In the genomic region with DNA sequence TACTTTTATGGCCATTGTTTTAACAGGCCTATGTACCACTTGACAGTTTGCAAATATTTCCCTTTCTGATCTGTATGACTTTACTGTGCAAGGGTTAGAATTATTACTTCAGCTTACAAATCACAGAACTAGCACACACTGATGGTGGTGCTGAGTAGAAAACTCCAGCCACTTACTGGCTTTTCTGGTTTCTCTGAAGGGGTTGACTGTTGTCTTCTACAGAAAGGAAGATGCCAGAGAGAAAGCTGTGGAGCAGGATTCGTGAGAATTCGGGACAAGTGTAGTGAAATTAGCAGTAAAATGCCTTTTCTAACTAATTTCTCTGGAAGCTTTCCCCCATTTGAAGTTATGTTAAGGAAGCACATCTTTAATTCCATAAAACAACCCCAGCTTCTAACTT, we compare ENCODE assay signal across 10 cellular contexts. TPM values are rescaled to one million over a fixed set of nuclear protein-coding genes. Genes with fewer than 3 reads are reported as not detected.
"Had no signal": no experiment of that assay in that cellular context is flagged by ENCODE, and none has a peak within 500 bp of the region (broad histone marks: within the 10 kb centered on the region; RNA-seq: fewer than 3 reads in every experiment).

No MANE protein-coding gene starts in this region.

- H2AFZ ChIP-seq: GM23248 had no signal

- H3K4me2 ChIP-seq: KMS-11 had no signal

- H3K4me3 ChIP-seq: GM23248 had no signal

- H3K27ac Mint-ChIP-seq: H9 had no signal

- ATAC-seq: HepG2 had no signal

- H3K27ac ChIP-seq: GM23248, HL-60, KMS-11 had no signal

- H3K9me3 Mint-ChIP-seq: H9, IgD-negative memory B cell had no signal

- H3K36me3 Mint-ChIP-seq: IgD-negative memory B cell had no signal

- H3K4me1 Mint-ChIP-seq: IgD-negative memory B cell had no signal

- DNase-seq: GM23248, GOT3, H9, HCEC 1CT, KBM-7 had no signal

- H3K9ac ChIP-seq: GM23248, KMS-11 had no signal

- H3K4me3 Mint-ChIP-seq: H9, IgD-negative memory B cell had no signal

RNA-seq across cellular contexts. Expression of a gene that starts 46.6 kb away (rescaled TPM):
- total RNA-seq: GM23248, H9, HepG2, HT1080 had no signal
- polyA plus RNA-seq: GM23248, HepG2, IgD-negative memory B cell had no signal
